10 cellular contexts compared by ENCODE assay signal in genomic region chrX:108390976-108391717, GRCh38. TPM values are rescaled to one million over a fixed set of nuclear protein-coding genes. Genes with fewer than 3 reads are reported as not detected.
DNase-seq lines count a peak whose midpoint lies in the region; ATAC-seq, FAIRE-seq and TF ChIP-seq lines count a peak whose summit lies in the region.
"Not testable (repeated sequence)": the region's sequence is repeated elsewhere in the genome, so short reads cannot be mapped to it uniquely, and the experiment has no call there.
"Had no signal": no experiment of that assay in that cellular context is flagged by ENCODE, and none has a peak within 500 bp of the region (broad histone marks: within the 10 kb centered on the region; RNA-seq: fewer than 3 reads in every experiment).

No MANE protein-coding gene starts in this region.

- 68% methylated on average over 8 of the region's 9 CpGs for whole genome bisulfite sequencing in HUES64
- WGBS in neuronal stem cell (ENCODE audit: extremely low coverage in 2 of 2, insufficient read length in 2 of 2, insufficient replicate concordance in 1 of 2), 2 donors: no CpG with 5 or more reads among the region's 9 CpGs

- ATAC-seq in left ventricle myocardium superior: peak; percentile 92

- not testable (repeated sequence) for H3K27me3 Mint-ChIP-seq in astrocyte (ENCODE audit: low read depth, unreplicated experiment)

- peak overlapping the region; percentile 62; the same call in 1 of the 2 replicates for H3K27ac ChIP-seq in HUES64 (ENCODE audit: low read depth, low read length)
- not testable (repeated sequence) for H3K27ac ChIP-seq in astrocyte (ENCODE audit: low read depth, low read length); neuronal stem cell (replicated peaks; ENCODE audit: low read length)
- H3K27ac ChIP-seq in cardiac muscle cell: peak overlapping the region; percentile 88

- H3K4ac ChIP-seq in neuronal stem cell (ENCODE audit: low read length): not testable (repeated sequence)

- H3K4me1 ChIP-seq in HUES64 (ENCODE audit: insufficient read depth, low read length); astrocyte (ENCODE audit: insufficient read depth, low read length); neuronal stem cell (ENCODE audit: control insufficient read depth in 2 of 2, insufficient read depth in 1 of 2, low read depth in 1 of 2, low read length in 2 of 2): not testable (repeated sequence)
- H3K4me1 ChIP-seq in cardiac muscle cell (ENCODE audit: low read depth): peaks cover 19% of the 10 kb centered on the region

- not testable (repeated sequence) for H2BK12ac ChIP-seq in neuronal stem cell (ENCODE audit: low read length)

- H2BK5ac ChIP-seq in neuronal stem cell (ENCODE audit: low read length): not testable (repeated sequence)

- H3K4me3 ChIP-seq in HUES64 (ENCODE audit: low read length); astrocyte (ENCODE audit: insufficient read depth, low read depth, low read length); cardiac muscle cell; neuronal stem cell (ENCODE audit: low read length in 2 of 2): not testable (repeated sequence)

- H4K8ac ChIP-seq in neuronal stem cell (ENCODE audit: low read depth, low read length): not testable (repeated sequence)

- H3K27ac Mint-ChIP-seq in astrocyte (ENCODE audit: unreplicated experiment): not testable (repeated sequence)

- H3K79me2 ChIP-seq in astrocyte (ENCODE audit: insufficient read depth, low read length): not testable (repeated sequence)

- not testable (repeated sequence) for H2AFZ ChIP-seq in astrocyte (ENCODE audit: low read depth, low read length)
- peak overlapping the region; percentile 35 for H2AFZ ChIP-seq in neuronal stem cell (ENCODE audit: low read length)

- intact Hi-C loops in left ventricle myocardium superior (cut with micrococcal nuclease): not testable (repeated sequence)

- not testable (repeated sequence) for H4K91ac ChIP-seq in neuronal stem cell (ENCODE audit: low read depth, low read length, poor library complexity)

- H3K4me1 Mint-ChIP-seq in astrocyte (ENCODE audit: low read depth, unreplicated experiment): not testable (repeated sequence)

- H3K36me3 Mint-ChIP-seq in astrocyte (ENCODE audit: low read depth, unreplicated experiment): not testable (repeated sequence)

- H3K27me3 ChIP-seq in HUES64 (ENCODE audit: insufficient read depth, low read length); astrocyte (ENCODE audit: insufficient read depth, low read length); cardiac muscle cell; neuronal stem cell (ENCODE audit: control insufficient read depth in 3 of 3, insufficient read depth in 3 of 3, low read depth in 1 of 3, low read length in 3 of 3): not testable (repeated sequence)

- H4K20me1 ChIP-seq in astrocyte (ENCODE audit: insufficient read depth, low read length): not testable (repeated sequence)

- H3K79me1 ChIP-seq in neuronal stem cell (ENCODE audit: low read depth, low read length): not testable (repeated sequence)

- H3K18ac ChIP-seq in neuronal stem cell (ENCODE audit: low read length): not testable (repeated sequence)

- not testable (repeated sequence) for H3K9ac ChIP-seq in HUES64 (ENCODE audit: low read depth, low read length); astrocyte (ENCODE audit: low read length); neuronal stem cell (ENCODE audit: low read depth, low read length, poor library complexity)

- not testable (repeated sequence) for H3K36me3 ChIP-seq in HUES64 (ENCODE audit: insufficient read depth, low read length); astrocyte (ENCODE audit: insufficient read depth, low read length); cardiac muscle cell; neuronal stem cell (replicated peaks in 1 of 2; ENCODE audit: control insufficient read depth in 2 of 2, insufficient read depth in 2 of 2, low read length in 2 of 2)

- H2BK15ac ChIP-seq in neuronal stem cell (ENCODE audit: low read length): not testable (repeated sequence)

- FAIRE-seq in astrocyte (lab: Jason Lieb, UNC): peak; percentile 26

- H2BK120ac ChIP-seq in neuronal stem cell (ENCODE audit: low read depth, low read length): not testable (repeated sequence)

- not testable (repeated sequence) for H3K23ac ChIP-seq in neuronal stem cell (ENCODE audit: low read depth, low read length, poor library complexity)

- H3K14ac ChIP-seq in neuronal stem cell (ENCODE audit: low read length): not testable (repeated sequence)

- not testable (repeated sequence) for H3K9me3 ChIP-seq in HUES64 (ENCODE audit: insufficient read depth, low read depth, low read length); astrocyte (ENCODE audit: insufficient read depth, low read depth, low read length); cardiac muscle cell (ENCODE audit: low read depth); neuronal stem cell (replicated peaks in 1 of 2; ENCODE audit: control insufficient read depth in 2 of 2, insufficient read depth in 1 of 2, low read depth in 1 of 2, low read length in 2 of 2)

- DNase-seq in ELF-1 (ENCODE audit: low read depth, low spot score) (peak; percentile 82), NCI-H510A treated with DMSO at 0.1 percent for 48 hours (lab: John Stamatoyannopoulos, UW) (peak; percentile 10), cardiac muscle cell (ENCODE audit: low read depth in 1 of 2, low spot score in 1 of 2) (peak in 1 of 2 donors; percentile 73), left ventricle myocardium superior (peak; percentile 42)
- not testable (repeated sequence) for DNase-seq in astrocyte (ENCODE audit: low read depth); neuronal stem cell (ENCODE audit: low spot score)

- not testable (repeated sequence) for TF ChIP-seq CTCF in astrocyte (IDR thresholded peaks at IDR 0.05; ENCODE audit: insufficient read depth, low read depth, low read length); cardiac muscle cell (IDR thresholded peaks at IDR 0.05; ENCODE audit: low read depth, low read length)

- H3K4me3 Mint-ChIP-seq in astrocyte (ENCODE audit: unreplicated experiment): not testable (repeated sequence)

- H3K4me2 ChIP-seq in astrocyte (ENCODE audit: low read length); neuronal stem cell (ENCODE audit: insufficient read depth, low read length, poor library complexity, severe bottlenecking): not testable (repeated sequence)

- H2AK5ac ChIP-seq in neuronal stem cell (ENCODE audit: low read depth, low read length): not testable (repeated sequence)

- H3K9me3 Mint-ChIP-seq in astrocyte (ENCODE audit: unreplicated experiment): not testable (repeated sequence)

RNA-seq across cellular contexts. Expression of gene COL4A6, which starts 47.1 kb away (rescaled TPM):
- polyA plus RNA-seq in HUES64 (2013, experiment 1 of 2): 8.3 TPM
- polyA plus RNA-seq in HUES64 (2013, experiment 2 of 2): 10.8 TPM
- total RNA-seq in astrocyte (4.4 and 8.1 TPM in 2 replicates), cardiac muscle cell (72.1 and 95.2 TPM in 2 replicates), left ventricle myocardium superior (9.1 TPM)
- 40.1 and 53.0 TPM in 2 replicates for polyA plus RNA-seq in cardiac muscle cell
- 18.2 TPM for polyA plus RNA-seq in neuronal stem cell (2013, experiment 1 of 2)
- 17.9 TPM for polyA plus RNA-seq in neuronal stem cell (2013, experiment 2 of 2)
- total RNA-seq: CD4-positive, CD25-positive, alpha-beta regulatory T cell; GM23248; HT-29 had no signal
- polyA plus RNA-seq: CD4-positive, CD25-positive, alpha-beta regulatory T cell had no signal

RNA-seq across cellular contexts. Expression of gene COL4A5, which starts 48.5 kb away (rescaled TPM):
- 16.3 TPM for polyA plus RNA-seq in HUES64 (2013, experiment 1 of 2)
- 21.7 TPM for polyA plus RNA-seq in HUES64 (2013, experiment 2 of 2)
- total RNA-seq in astrocyte (57.1 and 57.9 TPM in 2 replicates), cardiac muscle cell (228 and 299 TPM in 2 replicates), left ventricle myocardium superior (7.3 TPM)
- polyA plus RNA-seq in cardiac muscle cell: 98.0 and 106 TPM in 2 replicates
- 28.3 TPM for polyA plus RNA-seq in neuronal stem cell (2013, experiment 1 of 2)
- 28.7 TPM for polyA plus RNA-seq in neuronal stem cell (2013, experiment 2 of 2)
- total RNA-seq: CD4-positive, CD25-positive, alpha-beta regulatory T cell; HT-29 had no signal
